ENCODE assay signal across 7 cellular contexts in the genomic region with DNA sequence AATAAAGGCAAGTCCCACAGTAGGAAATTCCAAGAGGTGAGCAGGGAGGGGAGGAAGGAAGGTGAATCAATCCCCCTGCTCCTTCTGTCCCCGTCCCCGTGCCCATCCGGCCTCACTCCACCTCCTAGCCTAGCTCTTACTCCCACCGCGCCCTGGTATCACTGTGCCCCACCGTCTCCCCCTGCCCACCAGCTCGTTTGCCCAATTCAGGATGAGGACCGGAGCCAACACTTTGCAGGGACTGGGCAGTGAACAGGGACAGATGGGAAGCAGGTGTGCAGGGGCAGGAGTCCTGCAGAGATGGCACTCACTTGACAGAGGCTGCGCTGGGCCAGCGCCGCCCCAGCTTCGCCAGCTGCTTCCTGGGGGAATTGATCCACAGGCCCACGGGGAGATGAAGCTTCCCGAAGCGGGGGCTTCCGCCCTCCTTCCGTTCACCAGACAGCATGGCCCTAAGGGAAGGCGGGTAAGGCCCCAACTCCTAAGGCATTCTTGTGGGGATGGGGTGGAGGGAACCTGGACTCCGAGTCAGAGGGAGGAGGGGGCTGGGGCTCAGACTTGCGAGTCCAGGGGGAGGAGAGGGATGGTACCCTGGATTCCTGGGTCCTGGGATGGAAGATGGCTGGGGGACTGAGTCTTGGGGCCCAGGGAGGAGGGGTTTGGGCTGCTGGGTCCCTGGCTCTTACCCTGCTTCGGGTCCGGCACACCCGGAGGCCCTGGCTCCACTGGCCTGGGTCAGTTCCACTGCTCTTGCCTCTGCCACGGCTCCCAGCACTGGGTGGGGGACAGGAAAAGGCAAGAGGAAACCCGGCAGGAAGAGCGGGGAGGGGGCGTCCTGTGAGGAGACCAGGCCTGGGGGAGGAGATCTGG. TPM values are rescaled to one million over a fixed set of nuclear protein-coding genes. Genes with fewer than 3 reads are reported as not detected.
A peak's percentile ranks its signal among the peaks of the same experiment; 100 is the strongest.
DNase-seq lines count a peak whose midpoint lies in the region; ATAC-seq, FAIRE-seq and TF ChIP-seq lines count a peak whose summit lies in the region.

A gene with protein sequence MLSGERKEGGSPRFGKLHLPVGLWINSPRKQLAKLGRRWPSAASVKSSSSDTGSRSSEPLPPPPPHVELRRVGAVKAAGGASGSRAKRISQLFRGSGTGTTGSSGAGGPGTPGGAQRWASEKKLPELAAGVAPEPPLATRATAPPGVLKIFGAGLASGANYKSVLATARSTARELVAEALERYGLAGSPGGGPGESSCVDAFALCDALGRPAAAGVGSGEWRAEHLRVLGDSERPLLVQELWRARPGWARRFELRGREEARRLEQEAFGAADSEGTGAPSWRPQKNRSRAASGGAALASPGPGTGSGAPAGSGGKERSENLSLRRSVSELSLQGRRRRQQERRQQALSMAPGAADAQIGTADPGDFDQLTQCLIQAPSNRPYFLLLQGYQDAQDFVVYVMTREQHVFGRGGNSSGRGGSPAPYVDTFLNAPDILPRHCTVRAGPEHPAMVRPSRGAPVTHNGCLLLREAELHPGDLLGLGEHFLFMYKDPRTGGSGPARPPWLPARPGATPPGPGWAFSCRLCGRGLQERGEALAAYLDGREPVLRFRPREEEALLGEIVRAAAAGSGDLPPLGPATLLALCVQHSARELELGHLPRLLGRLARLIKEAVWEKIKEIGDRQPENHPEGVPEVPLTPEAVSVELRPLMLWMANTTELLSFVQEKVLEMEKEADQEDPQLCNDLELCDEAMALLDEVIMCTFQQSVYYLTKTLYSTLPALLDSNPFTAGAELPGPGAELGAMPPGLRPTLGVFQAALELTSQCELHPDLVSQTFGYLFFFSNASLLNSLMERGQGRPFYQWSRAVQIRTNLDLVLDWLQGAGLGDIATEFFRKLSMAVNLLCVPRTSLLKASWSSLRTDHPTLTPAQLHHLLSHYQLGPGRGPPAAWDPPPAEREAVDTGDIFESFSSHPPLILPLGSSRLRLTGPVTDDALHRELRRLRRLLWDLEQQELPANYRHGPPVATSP (minus strand): TSS at position 776 of the 870 bp plus-strand sequence. CDS start 328 bp downstream, at position 448.

- intact Hi-C loops in mammary epithelial cell (cut with micrococcal nuclease) (loop anchor here (1.0 to 5.0 kb wide), 3 partner anchors 25 to 93 kb away; partner anchors contain the start of gene CA11), HepG2 (cut with micrococcal nuclease; ENCODE audit: unreplicated experiment) (no loop called here)

- H3K27me3 ChIP-seq in mammary epithelial cell (ENCODE audit: insufficient read depth, low read length) (no peaks in the 10 kb centered on the region), HepG2 (ENCODE audit: control insufficient read depth in 1 of 2, insufficient read depth in 2 of 2, low read length in 2 of 2) (peaks cover 0 to 1% of the 10 kb centered on the region in 2 experiments; a peak in 1 of 5 replicates)

- POLR2A ChIA-PET in HepG2 (lab: Yijun Ruan, JAX), result no interaction called here

- H3K27ac ChIP-seq in mammary epithelial cell (ENCODE audit: insufficient read depth, low read depth, low read length) (no peak within 1 kb of the TSS), HepG2 (ENCODE audit: extremely low read length, insufficient read depth, low read length) (no peak within 1 kb of the TSS), temporal lobe (ENCODE audit: low read depth, low read length) (peak within 1 kb of the TSS; percentile 61)

- dilution Hi-C loops in mammary epithelial cell (cut with HindIII; ENCODE audit: low sequenced_read_pairs), result no loop called here

- H3K9ac ChIP-seq in mammary epithelial cell (ENCODE audit: insufficient read depth, low read length) (no peak within 1 kb of the TSS), HepG2 (ENCODE audit: insufficient read depth, low read depth, low read length) (no peak within 1 kb of the TSS)

- TF ChIP-seq POLR2A in HepG2 (IDR thresholded peaks at IDR 0.05; ENCODE audit: insufficient read depth in 1 of 2, low read depth in 2 of 2, low read length in 2 of 2), result no peak

- TF ChIP-seq CTCF in mammary epithelial cell (conservative IDR thresholded peaks at IDR 0.05 in 1 of 2, IDR thresholded peaks at IDR 0.05 in 1 of 2; ENCODE audit: extremely low read depth in 1 of 2, insufficient read depth in 1 of 2, low read depth in 1 of 2, low read length in 2 of 2), result no peak
- TF ChIP-seq CTCF in HepG2 (CRISPR knock-in tag; IDR thresholded peaks at IDR 0.05), result no peak

- TF ChIP-seq EP300 in HepG2 (IDR thresholded peaks at IDR 0.05; ENCODE audit: low read depth in 2 of 2, low read length in 2 of 2), result no peak
- TF ChIP-seq EP300 in HepG2 (CRISPR knock-in tag; IDR thresholded peaks at IDR 0.05; ENCODE audit: borderline replicate concordance), result no peak

- H3K4me2 ChIP-seq in mammary epithelial cell (ENCODE audit: insufficient read depth, low read depth, low read length) (peak within 1 kb of the TSS; percentile 99), HepG2 (ENCODE audit: low read depth, low read length) (no peak within 1 kb of the TSS)

- ATAC-seq in HepG2 (no peak), GM19467 (IDR thresholded peaks at IDR 0.05; ENCODE audit: unreplicated experiment) (no peak), GM19397 (IDR thresholded peaks at IDR 0.05; ENCODE audit: unreplicated experiment) (no peak), GM18868 (IDR thresholded peaks at IDR 0.05; ENCODE audit: unreplicated experiment) (no peak)

- H3K36me3 ChIP-seq in mammary epithelial cell (ENCODE audit: insufficient read depth, low read length), result no peaks in the 10 kb centered on the region
- no peaks in the 10 kb centered on the region for H3K36me3 ChIP-seq in HepG2 (replicated peaks in 1 of 2; ENCODE audit: control insufficient read depth in 1 of 2, insufficient read depth in 2 of 2, low read length in 2 of 2)

- no peaks in the 10 kb centered on the region for H3K79me2 ChIP-seq in mammary epithelial cell (ENCODE audit: insufficient read depth, low read length)
- no peaks in the 10 kb centered on the region for H3K79me2 ChIP-seq in HepG2 (ENCODE audit: insufficient read depth, low read length)

- H2AFZ ChIP-seq in mammary epithelial cell (ENCODE audit: low read depth, low read length) (peak within 1 kb of the TSS; percentile 95), HepG2 (ENCODE audit: low read length) (no peak within 1 kb of the TSS)

- CTCF ChIA-PET in mammary epithelial cell (lab: Charles Lee; ENCODE audit: low non-redundant PET), result no interaction called here
- CTCF ChIA-PET in HepG2 (lab: Yijun Ruan, JAX; ENCODE audit: low intra/inter-chr PET ratio, low total read pairs), result no interaction called here

- H3K9me3 ChIP-seq in mammary epithelial cell (replicated peaks; ENCODE audit: insufficient read depth, low read length) (no peaks in the 10 kb centered on the region), HepG2 (ENCODE audit: low read length) (no peaks in the 10 kb centered on the region)

- in situ Hi-C loops in mammary epithelial cell (cut with MboI; ENCODE audit: low sequenced_read_pairs in 2 of 2), result no loop called here
- in situ Hi-C loops in HepG2 (cut with HindIII; ENCODE audit: extremely low pct_ligation_motif_present, low pct_unique_long_range_greater_than_20kb), result no loop called here

- H3K4me3 ChIP-seq in mammary epithelial cell (replicated peaks in 1 of 3; ENCODE audit: insufficient read depth in 1 of 3, low read depth in 2 of 3, low read length in 3 of 3) (peak within 1 kb of the TSS in 2 of 3 experiments; percentile 9 to 49), HepG2 (replicated peaks in 1 of 3; ENCODE audit: insufficient read depth in 1 of 3, low read depth in 2 of 3, low read length in 3 of 3) (peak within 1 kb of the TSS in 1 of 3 experiments; percentile 30; a peak in 1 of 6 replicates)

- BruUV-seq in mammary epithelial cell (replicated peaks; lab: Mats Ljungman, UMichigan), result no TSS peak
- no TSS peak for BruUV-seq in HepG2 (replicated peaks; lab: Mats Ljungman, UMichigan)

- H3K4me1 ChIP-seq in mammary epithelial cell (ENCODE audit: insufficient read depth, low read length), result peaks cover 6% of the 10 kb centered on the region
- peaks cover 49% of the 10 kb centered on the region for H3K4me1 ChIP-seq in HepG2 (ENCODE audit: insufficient read depth, low read length)

- H4K20me1 ChIP-seq in mammary epithelial cell (ENCODE audit: insufficient read depth, low read length), result no peaks in the 10 kb centered on the region
- no peaks in the 10 kb centered on the region for H4K20me1 ChIP-seq in HepG2 (ENCODE audit: insufficient read depth, low read length)

- DNase-seq in NCI-H2081 (lab: John Stamatoyannopoulos, UW) (peak; percentile 40 to 77), mammary epithelial cell (no peak), HepG2 (ENCODE audit: low spot score) (no peak)

- WGBS in mammary epithelial cell (ENCODE audit: low coverage, missing lambda C conversion rate), result 72% methylated on average over 8 of the region's 27 CpGs
- 66% methylated on average over 21 of the region's 27 CpGs for WGBS in HepG2 (ENCODE audit: low lambda C conversion rate)

- no peak for TF ChIP-seq RAD21 in HepG2 (CRISPR knock-in tag; IDR thresholded peaks at IDR 0.05)

- FAIRE-seq in HepG2 (lab: Jason Lieb, UNC), result no peak

TF ChIP-seq in HepG2, 621 proteins besides CTCF, POLR2A, EP300 and RAD21 (continues in another document):
- TF ChIP-seq SYNCRIP (IDR thresholded peaks at IDR 0.05; ENCODE audit: insufficient read depth, low read depth, low read length), result no peak

RNA-seq across cellular contexts. Expression of the gene that starts here (rescaled TPM):
- total RNA-seq in mammary epithelial cell, result 1 to 10 TPM; 2.8 to 3.0 TPM
- polyA plus RNA-seq in mammary epithelial cell, result 5.0 TPM
- 0.57 TPM for polyA minus RNA-seq in mammary epithelial cell
- 0.44 and 0.49 TPM in 2 replicates for total RNA-seq in HepG2 (2016; rRNA removed; fragmentation: Illumina TruSeq; extraction: Trizol)
- total RNA-seq in HepG2 (2016; cell fraction: cytosol; rRNA removed; fragmentation: Illumina TruSeq; extraction: Trizol; ENCODE audit: low read depth), result 0.18 and 0.20 TPM in 2 replicates
- total RNA-seq in HepG2 (2016; cell fraction: insoluble cytoplasmic fraction; rRNA removed; fragmentation: Illumina TruSeq; extraction: Trizol), result 0.16 and 0.32 TPM in 2 replicates
- total RNA-seq in HepG2 (2016; cell fraction: membrane; rRNA removed; fragmentation: Illumina TruSeq; extraction: Trizol), result 0.09 and 0.24 TPM in 2 replicates
- total RNA-seq in HepG2 (2016; cell fraction: nucleus; rRNA removed; fragmentation: Illumina TruSeq; extraction: Trizol), result 0.22 TPM in 1 of 2 replicates, not detected in the other
- 0.58 and 1.1 TPM in 2 replicates for polyA plus RNA-seq in HepG2 (2011; rRNA removed)
- 0.49 and 0.71 TPM in 2 replicates for polyA plus RNA-seq in HepG2 (2011; cell fraction: cytosol; rRNA removed)
- polyA plus RNA-seq in HepG2 (2011; cell fraction: nucleus; rRNA removed), result 2.6 and 3.2 TPM in 2 replicates
- polyA plus RNA-seq in HepG2 (2012), result 1.3 and 1.9 TPM in 2 replicates
- 0.14 and 0.21 TPM in 2 replicates for polyA plus RNA-seq in HepG2 (2016; cell fraction: cytosol; fragmentation: Illumina TruSeq; extraction: Trizol; ENCODE audit: low read depth)
- 0.27 and 0.31 TPM in 2 replicates for polyA plus RNA-seq in HepG2 (2016; cell fraction: insoluble cytoplasmic fraction; fragmentation: Illumina TruSeq; extraction: Trizol; ENCODE audit: low read depth)
- 0.11 and 0.30 TPM in 2 replicates for polyA plus RNA-seq in HepG2 (2016; cell fraction: membrane; fragmentation: Illumina TruSeq; extraction: Trizol; ENCODE audit: low read depth)
- 0.86 and 0.89 TPM in 2 replicates for polyA plus RNA-seq in HepG2 (2016; cell fraction: nucleus; fragmentation: Illumina TruSeq; extraction: Trizol; ENCODE audit: insufficient read depth, low read depth)
- 1.6 and 73.9 TPM in 2 replicates for polyA minus RNA-seq in HepG2 (2011; rRNA and poly(A)+ RNA removed; ENCODE audit: low replicate concordance)
- polyA minus RNA-seq in HepG2 (2011; cell fraction: cytosol; rRNA and poly(A)+ RNA removed), result 0.79 and 0.89 TPM in 2 replicates
- 1.1 and 1.2 TPM in 2 replicates for polyA minus RNA-seq in HepG2 (2011; cell fraction: nucleus; rRNA and poly(A)+ RNA removed)
- total RNA-seq in temporal lobe, result 3.9 TPM

Comparison
In these comparisons a context has a peak if more than half of its experiments do, and no peak if none do; other contexts are left out.
1. DNase-seq: peak in NCI-H2081 (2 of 2); none in mammary epithelial cell (single experiment) and HepG2 (single experiment).